ENCODE assay signal across 32 cellular contexts in the genomic region with DNA sequence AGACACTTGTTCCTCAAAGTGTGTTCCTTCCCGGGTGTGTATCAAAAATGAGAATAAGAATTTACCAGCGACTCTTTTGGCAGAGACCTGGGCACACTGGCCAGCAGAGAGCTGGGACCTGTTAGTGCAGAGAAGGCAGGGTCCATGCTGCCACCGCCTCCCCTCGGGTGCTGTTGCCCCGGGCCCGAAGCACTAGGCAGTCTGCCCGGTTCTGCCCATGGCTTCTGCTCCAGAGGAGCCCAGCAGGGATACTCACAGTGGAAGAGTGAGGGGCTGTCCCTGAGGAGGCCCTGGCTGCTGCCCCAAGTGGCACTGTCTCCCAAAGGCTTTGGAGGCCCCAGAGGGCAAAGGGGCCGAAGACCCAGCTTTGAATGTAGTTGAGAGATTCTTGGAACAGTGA.
"Had no signal": no experiment of that assay in that cellular context is flagged by ENCODE, and none has a peak within 500 bp of the region (broad histone marks: within the 10 kb centered on the region; RNA-seq: fewer than 3 reads in every experiment).

No MANE protein-coding gene starts in this region.

- H3K27me3 ChIP-seq: brain microvascular endothelial cell, Peyer's patch, SJSA1 had no signal

- H3K9me2 ChIP-seq: SK-N-SH had no signal

- H3K36me3 ChIP-seq: brain microvascular endothelial cell, Peyer's patch, SJSA1 had no signal

- H3K9me3 Mint-ChIP-seq: activated B cell treated with CpG ODN at 0.5 μM for 24 hours; activated CD4-positive, alpha-beta memory T cell treated with anti-CD3 and anti-CD28 coated beads for 36 hours; activated naive CD4-positive, alpha-beta T cell treated with anti-CD3 and anti-CD28 coated beads, Interleukin-2, amount 10 ng/mL, durations not matched to agents 7 days and 5 days; activated naive CD8-positive, alpha-beta T cell treated with anti-CD3 and anti-CD28 coated beads, Interleukin-2, amount 50 U/mL, for 24 hours; T-helper 1 cell treated with Interleukin-12 subunit alpha and Interleukin-12 subunit beta and Interleukin-4 antibody, amounts not matched to agents 30 μg/mL and 1 μg/mL, for 36 hours; T-helper 2 cell treated with Interferon-gamma antibody and Interleukin-4, amounts not matched to agents 5 μg/mL and 100 μg/mL, for 36 hours had no signal

- H3K27ac ChIP-seq: brain microvascular endothelial cell, KMS-11, Peyer's patch, SJSA1 had no signal

- H3K27me3 Mint-ChIP-seq: activated CD4-positive, alpha-beta memory T cell treated with anti-CD3 and anti-CD28 coated beads for 36 hours; activated naive CD4-positive, alpha-beta T cell treated with anti-CD3 and anti-CD28 coated beads, Interleukin-2, amount 10 ng/mL, durations not matched to agents 7 days and 5 days; activated naive CD8-positive, alpha-beta T cell; activated naive CD8-positive, alpha-beta T cell treated with anti-CD3 and anti-CD28 coated beads, Interleukin-2, amount 50 U/mL, for 24 hours had no signal

- H3K4me1 Mint-ChIP-seq: activated B cell treated with CpG ODN at 0.5 μM for 24 hours; activated CD8-positive, alpha-beta memory T cell treated with anti-CD3 and anti-CD28 coated beads, Interleukin-2, amount 10 ng/mL, durations not matched to agents 7 days and 5 days; activated naive CD4-positive, alpha-beta T cell treated with anti-CD3 and anti-CD28 coated beads, Interleukin-2, amount 10 ng/mL, durations not matched to agents 7 days and 5 days; activated naive CD8-positive, alpha-beta T cell treated with anti-CD3 and anti-CD28 coated beads, Interleukin-2, amount 50 U/mL, for 24 hours had no signal

- H3K27ac Mint-ChIP-seq: activated B cell treated with CpG ODN at 0.5 μM for 24 hours; activated CD4-positive, alpha-beta memory T cell treated with anti-CD3 and anti-CD28 coated beads for 36 hours; activated CD8-positive, alpha-beta memory T cell treated with anti-CD3 and anti-CD28 coated beads, Interleukin-2, amount 10 ng/mL, durations not matched to agents 7 days and 5 days; activated naive CD4-positive, alpha-beta T cell treated with anti-CD3 and anti-CD28 coated beads, Interleukin-2, amount 10 ng/mL, durations not matched to agents 7 days and 5 days; activated naive CD8-positive, alpha-beta T cell; activated naive CD8-positive, alpha-beta T cell treated with anti-CD3 and anti-CD28 coated beads, Interleukin-2, amount 50 U/mL, for 24 hours; T-helper 1 cell treated with Interleukin-12 subunit alpha and Interleukin-12 subunit beta and Interleukin-4 antibody, amounts not matched to agents 30 μg/mL and 1 μg/mL, for 36 hours; T-helper 2 cell treated with Interferon-gamma antibody and Interleukin-4, amounts not matched to agents 5 μg/mL and 100 μg/mL, for 36 hours had no signal

- H3K4me1 ChIP-seq: Peyer's patch, SJSA1 had no signal

- H3K36me3 Mint-ChIP-seq: activated CD4-positive, alpha-beta memory T cell treated with anti-CD3 and anti-CD28 coated beads for 36 hours; activated CD8-positive, alpha-beta memory T cell treated with anti-CD3 and anti-CD28 coated beads, Interleukin-2, amount 10 ng/mL, durations not matched to agents 7 days and 5 days; activated naive CD4-positive, alpha-beta T cell treated with anti-CD3 and anti-CD28 coated beads, Interleukin-2, amount 10 ng/mL, durations not matched to agents 7 days and 5 days; activated naive CD8-positive, alpha-beta T cell had no signal

- H3K4me2 ChIP-seq: KMS-11, SK-N-SH had no signal

- H3K4me3 Mint-ChIP-seq: activated B cell treated with CpG ODN at 0.5 μM for 24 hours; activated CD4-positive, alpha-beta memory T cell treated with anti-CD3 and anti-CD28 coated beads for 36 hours; activated CD8-positive, alpha-beta memory T cell treated with anti-CD3 and anti-CD28 coated beads, Interleukin-2, amount 10 ng/mL, durations not matched to agents 7 days and 5 days; activated naive CD4-positive, alpha-beta T cell treated with anti-CD3 and anti-CD28 coated beads, Interleukin-2, amount 10 ng/mL, durations not matched to agents 7 days and 5 days; activated naive CD8-positive, alpha-beta T cell; activated naive CD8-positive, alpha-beta T cell treated with anti-CD3 and anti-CD28 coated beads, Interleukin-2, amount 50 U/mL, for 24 hours; T-helper 1 cell treated with Interleukin-12 subunit alpha and Interleukin-12 subunit beta and Interleukin-4 antibody, amounts not matched to agents 30 μg/mL and 1 μg/mL, for 36 hours; T-helper 2 cell treated with Interferon-gamma antibody and Interleukin-4, amounts not matched to agents 5 μg/mL and 100 μg/mL, for 36 hours had no signal

- H3K4me3 ChIP-seq: Peyer's patch, SJSA1 had no signal

- DNase-seq: activated B cell treated with CpG ODN at 0.5 μM for 24 hours; activated CD4-positive, alpha-beta memory T cell treated with anti-CD3 and anti-CD28 coated beads for 36 hours; activated CD4-positive, alpha-beta T cell treated with anti-CD3 and anti-CD28 coated beads for 4 hours; activated CD4-positive, alpha-beta T cell treated with anti-CD3 and anti-CD28 coated beads, Interleukin-2, amount 50 U/mL, for 1 hour; activated CD4-positive, CD25-positive, alpha-beta regulatory T cell treated with anti-CD3 and anti-CD28 coated beads, Interleukin-2, amount 50 U/mL, for 72 hours; activated CD8-positive, alpha-beta memory T cell treated with anti-CD3 and anti-CD28 coated beads for 24 hours; activated CD8-positive, alpha-beta memory T cell treated with anti-CD3 and anti-CD28 coated beads, Interleukin-2, amount 10 ng/mL, durations not matched to agents 7 days and 5 days; activated CD8-positive, alpha-beta memory T cell treated with anti-CD3 and anti-CD28 coated beads, Interleukin-2, amount 50 U/mL, for 48 hours; activated effector memory CD4-positive, alpha-beta T cell treated with Interleukin-2 at 50 U/mL for 16 hours; activated naive CD4-positive, alpha-beta T cell treated with anti-CD3 and anti-CD28 coated beads, Interleukin-2, amount 10 ng/mL, durations not matched to agents 7 days and 5 days; activated naive CD8-positive, alpha-beta T cell treated with anti-CD3 and anti-CD28 coated beads, Interleukin-2, amount 50 U/mL, for 24 hours; activated T-cell treated with anti-CD3 and anti-CD28 coated beads, Interleukin-2, amount 50 U/mL, for 48 hours; brain microvascular endothelial cell; central memory CD4-positive, alpha-beta T cell; MM.1S; MV-4-11; NCI-H1105 treated with DMSO at 0.1 percent for 48 hours; NCI-H1436; NCI-H2029; NCI-H345; NCI-H510A; NCI-H526; NCI-H774; Peyer's patch; RPMI8226; SHP77 treated with DMSO at 0.1 percent for 48 hours; SK-N-SH had no signal

- ATAC-seq: activated CD8-positive, alpha-beta memory T cell treated with anti-CD3 and anti-CD28 coated beads, Interleukin-2, amount 10 ng/mL, durations not matched to agents 7 days and 5 days; activated naive CD8-positive, alpha-beta T cell treated with anti-CD3 and anti-CD28 coated beads, Interleukin-2, amount 50 U/mL, for 24 hours had no signal
